17 cellular contexts compared by ENCODE assay signal in the genomic region with DNA sequence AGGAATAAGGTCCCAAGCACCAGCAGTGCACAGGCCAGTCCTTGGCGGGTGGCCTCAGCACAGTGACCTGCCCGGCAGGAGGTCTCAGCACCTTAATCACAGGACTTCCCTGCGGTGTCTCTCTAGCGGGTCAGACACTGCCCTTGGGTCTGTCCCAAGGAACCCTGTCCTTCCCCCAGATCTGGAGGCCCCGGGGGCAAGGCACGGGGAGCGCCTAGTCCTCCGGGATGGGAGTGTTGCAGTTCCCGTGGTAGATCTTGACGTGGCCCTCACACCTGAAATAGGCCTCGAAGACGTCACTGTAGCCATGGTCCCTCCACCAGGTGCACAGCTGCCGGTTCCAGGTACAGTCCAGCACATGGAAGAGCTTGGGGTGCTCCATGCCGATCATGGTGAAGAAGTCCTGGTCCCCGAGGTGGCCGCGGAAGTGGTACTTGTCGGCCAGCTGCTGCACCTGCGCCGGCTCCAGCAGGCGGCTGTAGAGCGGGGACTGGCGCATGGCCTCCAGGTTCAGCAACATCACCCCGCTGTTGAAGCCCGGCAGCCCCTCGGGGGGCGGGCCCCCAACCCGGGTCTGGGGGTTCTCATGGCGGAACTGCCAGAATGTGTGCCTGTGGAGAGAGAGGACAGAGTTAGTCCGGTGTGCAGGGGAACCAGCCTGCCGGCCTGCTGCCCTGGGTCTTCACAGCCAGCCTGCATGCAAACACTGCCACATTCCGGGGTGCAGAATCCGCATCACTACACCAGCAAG.
A peak's percentile ranks its signal among the peaks of the same experiment; 100 is the strongest.
DNase-seq lines count a peak whose midpoint lies in the region; ATAC-seq and TF ChIP-seq lines count a peak whose summit lies in the region.
"Had no signal": no experiment of that assay in that cellular context is flagged by ENCODE, and none has a peak within 500 bp of the region (broad histone marks: within the 10 kb centered on the region; RNA-seq: fewer than 3 reads in every experiment).

No MANE protein-coding gene starts in this region.

- TF ChIP-seq POLR2A in sigmoid colon (IDR thresholded peaks at IDR 0.05), result no peak

- H3K4me1 ChIP-seq in Caco-2, result peaks cover 48% of the 10 kb centered on the region
- H3K4me1 ChIP-seq in hepatocyte (ENCODE audit: insufficient read depth), result peaks cover 11% of the 10 kb centered on the region
- peaks cover 0 to 5% (median 2%) of the 10 kb centered on the region in 4 donors for H3K4me1 ChIP-seq in sigmoid colon
- H3K4me1 ChIP-seq in OCI-LY7 (ENCODE audit: insufficient read depth, low read length, poor library complexity, severe bottlenecking), result peaks cover 7% of the 10 kb centered on the region
- H3K4me1 ChIP-seq: A549 had no signal

- H3K79me2 ChIP-seq in hepatocyte, result no peaks in the 10 kb centered on the region
- no peaks in the 10 kb centered on the region for H3K79me2 ChIP-seq in OCI-LY7 (ENCODE audit: insufficient read depth, low read depth, low read length)

- intact Hi-C loops in Caco-2 (cut with micrococcal nuclease; ENCODE audit: unreplicated experiment), result loop anchor here (1.0 to 5.0 kb wide), 3 partner anchors 36 to 67 kb away; no protein-coding TSS in a partner anchor
- intact Hi-C loops in sigmoid colon (cut with DNase I), result no loop called here
- intact Hi-C loops in OCI-LY7 (cut with micrococcal nuclease; ENCODE audit: unreplicated experiment), result no loop called here

- H4K20me1 ChIP-seq in hepatocyte (ENCODE audit: insufficient read depth, poor library complexity, severe bottlenecking), result no peaks in the 10 kb centered on the region
- H4K20me1 ChIP-seq in OCI-LY7 (ENCODE audit: insufficient read depth, low read length), result no peaks in the 10 kb centered on the region

- peaks cover 1% of the 10 kb centered on the region for H3K4me1 Mint-ChIP-seq in activated T-cell treated with anti-CD3 and anti-CD28 coated beads, Interleukin-2, amount 50 U/mL, for 4 hours (ENCODE audit: low read depth)
- H3K4me1 Mint-ChIP-seq in activated T-cell treated with anti-CD3 and anti-CD28 coated beads, Interleukin-2, amount 50 U/mL, for 24 hours (ENCODE audit: low read depth), result no peaks in the 10 kb centered on the region
- peaks cover 21% of the 10 kb centered on the region for H3K4me1 Mint-ChIP-seq in Caco-2 (ENCODE audit: low read depth, unreplicated experiment)

- peak overlapping the region; percentile 27 for H3K27ac ChIP-seq in hepatocyte
- no peak overlapping the region for H3K27ac ChIP-seq in sigmoid colon
- H3K27ac ChIP-seq in OCI-LY7 (ENCODE audit: low read depth, low read length, poor library complexity, severe bottlenecking), result no peak overlapping the region
- H3K27ac ChIP-seq: A549, C4-2B had no signal

- no peaks in the 10 kb centered on the region for H3K9me3 Mint-ChIP-seq in activated T-cell treated with anti-CD3 and anti-CD28 coated beads, Interleukin-2, amount 50 U/mL, for 4 hours
- no peaks in the 10 kb centered on the region for H3K9me3 Mint-ChIP-seq in activated T-cell treated with anti-CD3 and anti-CD28 coated beads, Interleukin-2, amount 50 U/mL, for 24 hours
- no peaks in the 10 kb centered on the region for H3K9me3 Mint-ChIP-seq in Caco-2 (ENCODE audit: unreplicated experiment)

- H3K36me3 ChIP-seq in Caco-2 (ENCODE audit: control insufficient read depth, insufficient read depth, low read length) (peaks cover 2% of the 10 kb centered on the region; the same call in 1 of the 2 replicates), hepatocyte (replicated peaks; ENCODE audit: insufficient read depth, low read depth) (no peaks in the 10 kb centered on the region), sigmoid colon (peaks cover 0 to 19% (median 2%) of the 10 kb centered on the region in 4 donors), OCI-LY7 (ENCODE audit: insufficient read depth, low read length) (peaks cover 19% of the 10 kb centered on the region; the same call in 1 of the 2 replicates)

- TF ChIP-seq CTCF in Caco-2 (IDR thresholded peaks at IDR 0.05; ENCODE audit: insufficient read depth in 1 of 2, low read depth in 1 of 2, low read length in 1 of 2, severe bottlenecking in 1 of 2, unreplicated experiment in 1 of 2), result no peak
- TF ChIP-seq CTCF in hepatocyte (IDR thresholded peaks at IDR 0.05; ENCODE audit: poor library complexity), result no peak
- TF ChIP-seq CTCF in sigmoid colon (IDR thresholded peaks at IDR 0.05), result no peak
- no peak for TF ChIP-seq CTCF in OCI-LY7 (conservative IDR thresholded peaks at IDR 0.05; ENCODE audit: low read length)

- H3K9me3 ChIP-seq in Caco-2 (no peaks in the 10 kb centered on the region), hepatocyte (ENCODE audit: low read depth) (no peaks in the 10 kb centered on the region), sigmoid colon (no peaks in the 10 kb centered on the region), OCI-LY7 (ENCODE audit: low read length) (no peaks in the 10 kb centered on the region)
- H3K9me3 ChIP-seq: A549 had no signal

- no peaks in the 10 kb centered on the region for H3K27me3 Mint-ChIP-seq in activated T-cell treated with anti-CD3 and anti-CD28 coated beads, Interleukin-2, amount 50 U/mL, for 4 hours (ENCODE audit: low read depth)
- no peaks in the 10 kb centered on the region for H3K27me3 Mint-ChIP-seq in activated T-cell treated with anti-CD3 and anti-CD28 coated beads, Interleukin-2, amount 50 U/mL, for 24 hours
- no peaks in the 10 kb centered on the region for H3K27me3 Mint-ChIP-seq in Caco-2 (ENCODE audit: insufficient read depth, unreplicated experiment)

- H3K9me2 ChIP-seq in hepatocyte (replicated peaks; ENCODE audit: insufficient read depth), result no peaks in the 10 kb centered on the region
- H3K9me2 ChIP-seq in OCI-LY7 (ENCODE audit: insufficient read depth, low read length), result no peaks in the 10 kb centered on the region

- H2AFZ ChIP-seq in hepatocyte (no peak overlapping the region), OCI-LY7 (ENCODE audit: low read length) (no peak overlapping the region)

- H3K36me3 Mint-ChIP-seq in activated T-cell treated with anti-CD3 and anti-CD28 coated beads, Interleukin-2, amount 50 U/mL, for 4 hours (ENCODE audit: insufficient read depth), result peaks cover 10% of the 10 kb centered on the region
- peaks cover 20% of the 10 kb centered on the region for H3K36me3 Mint-ChIP-seq in activated T-cell treated with anti-CD3 and anti-CD28 coated beads, Interleukin-2, amount 50 U/mL, for 24 hours (ENCODE audit: low read depth)
- peaks cover 6% of the 10 kb centered on the region for H3K36me3 Mint-ChIP-seq in Caco-2 (ENCODE audit: insufficient read depth, unreplicated experiment)

- CTCF ChIA-PET in Caco-2 (lab: Charles Lee) (no interaction called here), OCI-LY7 (lab: Charles Lee; ENCODE audit: unreplicated experiment) (no interaction called here)

- H3K4me2 ChIP-seq in hepatocyte, result no peak overlapping the region
- H3K4me2 ChIP-seq in OCI-LY7 (ENCODE audit: low read length), result no peak overlapping the region
- H3K4me2 ChIP-seq: A549 had no signal

- ATAC-seq in activated T-cell treated with anti-CD3 and anti-CD28 coated beads, Interleukin-2, amount 50 U/mL, for 4 hours, result no peak
- ATAC-seq in SK-N-SH treated with all-trans-retinoic acid at 6 μM for 48 hours (no peak), HG03457 (IDR thresholded peaks at IDR 0.05; ENCODE audit: unreplicated experiment) (no peak)
- ATAC-seq: A549 had no signal

- H3K27ac Mint-ChIP-seq in activated T-cell treated with anti-CD3 and anti-CD28 coated beads, Interleukin-2, amount 50 U/mL, for 24 hours, result no peak overlapping the region
- peak overlapping the region; percentile 94 for H3K27ac Mint-ChIP-seq in Caco-2 (ENCODE audit: unreplicated experiment)

- DNase-seq in activated T-cell treated with anti-CD3 and anti-CD28 coated beads, Interleukin-2, amount 50 U/mL, for 4 hours, result peak; percentile 1
- DNase-seq in activated T-cell treated with anti-CD3 and anti-CD28 coated beads, Interleukin-2, amount 50 U/mL, for 24 hours, result no peak
- DNase-seq in Caco-2 (peak in 1 of 2 experiments; percentile 35), hepatocyte (ENCODE audit: low spot score) (no peak), sigmoid colon (peak; percentile 50), OCI-LY7 (ENCODE audit: low spot score) (no peak)
- DNase-seq: COR-L47, H7, Kasumi-1, NCI-H1105 treated with DMSO at 0.1 percent for 48 hours, NCI-H187 treated with DMSO at 0.1 percent for 48 hours, NCI-H2171, NCI-H774 had no signal

- no peak for TF ChIP-seq EP300 in sigmoid colon (IDR thresholded peaks at IDR 0.05)

- H3K27me3 ChIP-seq in Caco-2 (replicated peaks; ENCODE audit: control insufficient read depth, insufficient read depth, low read length) (no peaks in the 10 kb centered on the region), hepatocyte (no peaks in the 10 kb centered on the region), sigmoid colon (no peaks in the 10 kb centered on the region)

- H3K4me3 ChIP-seq in Caco-2 (ENCODE audit: low read depth, low read length) (no peak overlapping the region), hepatocyte (no peak overlapping the region), sigmoid colon (no peak overlapping the region), OCI-LY7 (ENCODE audit: low read depth, low read length, poor library complexity, severe bottlenecking) (no peak overlapping the region)
- H3K4me3 ChIP-seq: A549 had no signal

- BruUV-seq in Caco-2 (replicated peaks; lab: Mats Ljungman, UMichigan), result no TSS peak
- no TSS peak for BruUV-seq in OCI-LY7 (replicated peaks; lab: Mats Ljungman, UMichigan)

- WGBS in hepatocyte (ENCODE audit: low lambda C conversion rate, missing lambda C conversion rate), result 97% methylated on average over 31 of the region's 33 CpGs
- WGBS in sigmoid colon, 2 donors, result 97% methylated on average over 33 of the region's 33 CpGs

- POLR2A ChIA-PET in Caco-2 (lab: Charles Lee) (no interaction called here), OCI-LY7 (lab: Charles Lee) (interaction anchor here (0.6 kb wide), 1 partner anchor 1231 kb away, joined by 4 read pairs; no protein-coding TSS in a partner anchor)

- no peak overlapping the region for H3K4me3 Mint-ChIP-seq in activated T-cell treated with anti-CD3 and anti-CD28 coated beads, Interleukin-2, amount 50 U/mL, for 4 hours
- no peak overlapping the region for H3K4me3 Mint-ChIP-seq in activated T-cell treated with anti-CD3 and anti-CD28 coated beads, Interleukin-2, amount 50 U/mL, for 24 hours
- H3K4me3 Mint-ChIP-seq in Caco-2 (ENCODE audit: unreplicated experiment), result no peak overlapping the region

TF ChIP-seq in SK-N-SH treated with all-trans-retinoic acid at 6 μM for 48 hours, 23 proteins besides CTCF, POLR2A, EP300 and RAD21:
- TF ChIP-seq TCF4 (CRISPR knock-in tag; IDR thresholded peaks at IDR 0.05; ENCODE audit: borderline replicate concordance), result no peak

Comparison
In these comparisons a context has a peak if more than half of its experiments do, and no peak if none do; other contexts are left out.
1. DNase-seq: peak in activated T-cell treated with anti-CD3 and anti-CD28 coated beads, Interleukin-2, amount 50 U/mL, for 4 hours (single experiment) and sigmoid colon (single experiment); none in activated T-cell treated with anti-CD3 and anti-CD28 coated beads, Interleukin-2, amount 50 U/mL, for 24 hours (single experiment), hepatocyte (single experiment) and OCI-LY7 (single experiment).